13 cellular contexts compared by ENCODE assay signal in genomic region chr5:308672-309271, GRCh38. TPM values are rescaled to one million over a fixed set of nuclear protein-coding genes. Genes with fewer than 3 reads are reported as not detected.
DNase-seq lines count a peak whose midpoint lies in the region; ATAC-seq and TF ChIP-seq lines count a peak whose summit lies in the region.
"Had no signal": no experiment of that assay in that cellular context is flagged by ENCODE, and none has a peak within 500 bp of the region (broad histone marks: within the 10 kb centered on the region; RNA-seq: fewer than 3 reads in every experiment).

No MANE protein-coding gene starts in this region.

- H3K9me3 Mint-ChIP-seq in endodermal cell, result no peaks in the 10 kb centered on the region
- no peaks in the 10 kb centered on the region for H3K9me3 Mint-ChIP-seq in activated T-helper 2 cell treated with anti-CD3 and anti-CD28 coated beads, Interferon-gamma antibody, Interleukin-2, Interleukin-4, amounts not matched to agents 10 μg/mL and 5 μg/mL and 100 μg/mL, durations not matched to agents 14 hours and 24 hours and 36 hours
- H3K9me3 Mint-ChIP-seq: memory B cell; T-helper 1 cell treated with Interleukin-12 subunit alpha and Interleukin-12 subunit beta and Interleukin-4 antibody, amounts not matched to agents 30 μg/mL and 1 μg/mL, for 36 hours had no signal

- H2AFZ ChIP-seq in parathyroid adenoma, result no peak overlapping the region

- H3K79me2 ChIP-seq in parathyroid adenoma, result peaks cover 8% of the 10 kb centered on the region

- H3K27ac Mint-ChIP-seq in endodermal cell, result peak overlapping the region; percentile 64
- no peak overlapping the region for H3K27ac Mint-ChIP-seq in activated T-helper 2 cell treated with anti-CD3 and anti-CD28 coated beads, Interferon-gamma antibody, Interleukin-2, Interleukin-4, amounts not matched to agents 10 μg/mL and 5 μg/mL and 100 μg/mL, durations not matched to agents 14 hours and 24 hours and 36 hours
- H3K27ac Mint-ChIP-seq: memory B cell; T-helper 1 cell treated with Interleukin-12 subunit alpha and Interleukin-12 subunit beta and Interleukin-4 antibody, amounts not matched to agents 30 μg/mL and 1 μg/mL, for 36 hours had no signal

- POLR2A ChIA-PET in GM10248 (lab: Yijun Ruan, JAX), result no interaction called here

- H3K36me3 ChIP-seq in endodermal cell (ENCODE audit: control insufficient read depth, insufficient read depth, low read length) (peaks cover 19% of the 10 kb centered on the region), parathyroid adenoma (ENCODE audit: control insufficient read depth, insufficient read depth, low read length) (no peaks in the 10 kb centered on the region), testis (ENCODE audit: low read depth, missing control alignments) (no peaks in the 10 kb centered on the region)

- TF ChIP-seq EP300 in Ishikawa (IDR thresholded peaks at IDR 0.05; ENCODE audit: borderline replicate concordance), result peak; percentile 55; the same call in 1 of the 2 replicates

- 89 to 92% methylated on average over 14 to 18 of the region's 18 CpGs for WGBS in endodermal cell (ENCODE audit: insufficient coverage in 1 of 2, insufficient read length in 1 of 2), 2 experiments
- 67 to 68% methylated on average over 18 of the region's 18 CpGs for WGBS in testis, 2 donors

- TF ChIP-seq RAD21 in Ishikawa (IDR thresholded peaks at IDR 0.05; ENCODE audit: low read depth), result peak; percentile 44; the same call in 1 of the 2 replicates

- CTCF ChIA-PET in GM10248 (lab: Yijun Ruan, JAX), result no interaction called here

- ATAC-seq in HG02588 (IDR thresholded peaks at IDR 0.05; ENCODE audit: unreplicated experiment) (no peak), HG03469 (IDR thresholded peaks at IDR 0.05; ENCODE audit: unreplicated experiment) (no peak)

- H3K9ac ChIP-seq in endodermal cell (ENCODE audit: extremely low read depth, low read length, poor library complexity, severe bottlenecking) (no peak overlapping the region), parathyroid adenoma (no peak overlapping the region)

- no peak overlapping the region for H3K4me3 Mint-ChIP-seq in endodermal cell
- no peak overlapping the region for H3K4me3 Mint-ChIP-seq in activated T-helper 2 cell treated with anti-CD3 and anti-CD28 coated beads, Interferon-gamma antibody, Interleukin-2, Interleukin-4, amounts not matched to agents 10 μg/mL and 5 μg/mL and 100 μg/mL, durations not matched to agents 14 hours and 24 hours and 36 hours (ENCODE audit: low read depth)
- H3K4me3 Mint-ChIP-seq: memory B cell; T-helper 1 cell treated with Interleukin-12 subunit alpha and Interleukin-12 subunit beta and Interleukin-4 antibody, amounts not matched to agents 30 μg/mL and 1 μg/mL, for 36 hours had no signal

- H3K9me3 ChIP-seq in endodermal cell (ENCODE audit: control insufficient read depth, low read length) (no peaks in the 10 kb centered on the region), parathyroid adenoma (ENCODE audit: control insufficient read depth, low read length) (no peaks in the 10 kb centered on the region), testis (no peaks in the 10 kb centered on the region)

- H3K4me2 ChIP-seq in parathyroid adenoma (ENCODE audit: low read length), result peak overlapping the region; percentile 28

- H3K27ac ChIP-seq in endodermal cell (ENCODE audit: low read depth, low read length) (no peak overlapping the region), parathyroid adenoma (no peak overlapping the region), testis (no peak overlapping the region)
- H3K27ac ChIP-seq: HL-60 had no signal

- DNase-seq in GM10248 (ENCODE audit: extremely low spot score) (peak; percentile 26), endodermal cell (no peak), testis (no peak)
- no peak for DNase-seq in activated T-helper 2 cell treated with anti-CD3 and anti-CD28 coated beads, Interferon-gamma antibody, Interleukin-2, Interleukin-4, amounts not matched to agents 10 μg/mL and 5 μg/mL and 100 μg/mL, durations not matched to agents 14 hours and 24 hours and 36 hours (ENCODE audit: low spot score)
- DNase-seq: NCI-H2107, substantia nigra had no signal

- H3K4me1 ChIP-seq in endodermal cell (ENCODE audit: control insufficient read depth, insufficient read depth, low read length), result no peaks in the 10 kb centered on the region
- peaks cover 11% of the 10 kb centered on the region for H3K4me1 ChIP-seq in parathyroid adenoma
- peaks cover 8% of the 10 kb centered on the region for H3K4me1 ChIP-seq in testis

- no peaks in the 10 kb centered on the region for H3K4me1 Mint-ChIP-seq in endodermal cell
- H3K4me1 Mint-ChIP-seq in activated T-helper 2 cell treated with anti-CD3 and anti-CD28 coated beads, Interferon-gamma antibody, Interleukin-2, Interleukin-4, amounts not matched to agents 10 μg/mL and 5 μg/mL and 100 μg/mL, durations not matched to agents 14 hours and 24 hours and 36 hours (ENCODE audit: low read depth), result no peaks in the 10 kb centered on the region
- H3K4me1 Mint-ChIP-seq: memory B cell had no signal

- TF ChIP-seq POLR2A in testis (IDR thresholded peaks at IDR 0.05), result no peak

- intact Hi-C loops in testis (cut with DNase I; ENCODE audit: low total_unique reads), result no loop called here
- intact Hi-C loops in activated T-helper 2 cell treated with anti-CD3 and anti-CD28 coated beads, Interferon-gamma antibody, Interleukin-2, Interleukin-4, amounts not matched to agents 10 μg/mL and 5 μg/mL and 100 μg/mL, durations not matched to agents 14 hours and 24 hours and 36 hours (cut with micrococcal nuclease), result no loop called here

- H3K4me3 ChIP-seq in endodermal cell (ENCODE audit: low read length) (no peak overlapping the region), parathyroid adenoma (ENCODE audit: low read depth, low read length) (no peak overlapping the region), testis (no peak overlapping the region)

- H3K27me3 ChIP-seq in endodermal cell (ENCODE audit: control insufficient read depth, insufficient read depth, low read length, poor library complexity, severe bottlenecking) (no peaks in the 10 kb centered on the region), parathyroid adenoma (ENCODE audit: control insufficient read depth, insufficient read depth, low read length) (no peaks in the 10 kb centered on the region), testis (no peaks in the 10 kb centered on the region)

- TF ChIP-seq CTCF in GM10248 (IDR thresholded peaks at IDR 0.05; ENCODE audit: control extremely low read depth, extremely low read depth, low read depth, missing control alignments) (no peak), endodermal cell (conservative IDR thresholded peaks at IDR 0.05) (peak; percentile 65), parathyroid adenoma (IDR thresholded peaks at IDR 0.05) (peak; percentile 41), testis (IDR thresholded peaks at IDR 0.05) (peak in 1 of 3 experiments; percentile 16)

- no peaks in the 10 kb centered on the region for H3K27me3 Mint-ChIP-seq in endodermal cell (ENCODE audit: insufficient read depth)
- no peaks in the 10 kb centered on the region for H3K27me3 Mint-ChIP-seq in activated T-helper 2 cell treated with anti-CD3 and anti-CD28 coated beads, Interferon-gamma antibody, Interleukin-2, Interleukin-4, amounts not matched to agents 10 μg/mL and 5 μg/mL and 100 μg/mL, durations not matched to agents 14 hours and 24 hours and 36 hours (ENCODE audit: low read depth)
- H3K27me3 Mint-ChIP-seq: memory B cell had no signal

- peaks cover 44% of the 10 kb centered on the region for H3K36me3 Mint-ChIP-seq in endodermal cell (ENCODE audit: low read depth)
- peaks cover 21% of the 10 kb centered on the region for H3K36me3 Mint-ChIP-seq in activated T-helper 2 cell treated with anti-CD3 and anti-CD28 coated beads, Interferon-gamma antibody, Interleukin-2, Interleukin-4, amounts not matched to agents 10 μg/mL and 5 μg/mL and 100 μg/mL, durations not matched to agents 14 hours and 24 hours and 36 hours (ENCODE audit: low read depth)

TF ChIP-seq in Ishikawa, 13 proteins besides CTCF, POLR2A, EP300 and RAD21 (continues in another document):
- TF ChIP-seq EGR1 (IDR thresholded peaks at IDR 0.05) (no peak), MAX (IDR thresholded peaks at IDR 0.05) (peak; percentile 96), TCF12 (IDR thresholded peaks at IDR 0.05; ENCODE audit: low read depth) (peak; percentile 76), USF1 (IDR thresholded peaks at IDR 0.05) (peak; percentile 72), ZBTB7A (IDR thresholded peaks at IDR 0.05; ENCODE audit: low read depth) (0 out of 2 replicates have a peak, but pooled peaks have one; percentile 79), TEAD4 (IDR thresholded peaks at IDR 0.05) (peak; percentile 96), FOXM1 (IDR thresholded peaks at IDR 0.05; ENCODE audit: borderline replicate concordance, low read depth) (0 out of 2 replicates have a peak, but pooled peaks have one; percentile 25), CREB1 (IDR thresholded peaks at IDR 0.05; ENCODE audit: low read depth) (no peak)

RNA-seq across cellular contexts. Expression of gene AHRR, which starts 12.7 kb away (rescaled TPM):
- total RNA-seq in endodermal cell, result 1 to 10 TPM; 1.4 to 2.0 TPM
- polyA plus RNA-seq in endodermal cell (2013, experiment 1 of 2), result 1.3 TPM
- 1.2 TPM for polyA plus RNA-seq in endodermal cell (2013, experiment 2 of 2)
- total RNA-seq in testis, result 10 to 100 TPM; 36.9 to 43.4 TPM
- polyA plus RNA-seq in testis (ENCODE audit: insufficient read depth, low read depth, low replicate concordance), result 68.5 TPM
- total RNA-seq in activated T-helper 2 cell treated with anti-CD3 and anti-CD28 coated beads, Interferon-gamma antibody, Interleukin-2, Interleukin-4, amounts not matched to agents 10 μg/mL and 5 μg/mL and 100 μg/mL, durations not matched to agents 14 hours and 24 hours and 36 hours, result 33.3 and 34.9 TPM in 2 replicates

RNA-seq across cellular contexts. Expression of gene PDCD6, which starts 37.3 kb away (rescaled TPM):
- 10 to 100 TPM; 69.2 to 80.9 TPM for total RNA-seq in endodermal cell
- polyA plus RNA-seq in endodermal cell (2013, experiment 1 of 2), result 76.5 TPM
- 72.9 TPM for polyA plus RNA-seq in endodermal cell (2013, experiment 2 of 2)
- total RNA-seq in testis, result 100 to 1,000 TPM; 100 to 123 TPM
- polyA plus RNA-seq in testis (ENCODE audit: insufficient read depth, low read depth, low replicate concordance), result 102 TPM
- 109 TPM in 2 replicates for total RNA-seq in activated T-helper 2 cell treated with anti-CD3 and anti-CD28 coated beads, Interferon-gamma antibody, Interleukin-2, Interleukin-4, amounts not matched to agents 10 μg/mL and 5 μg/mL and 100 μg/mL, durations not matched to agents 14 hours and 24 hours and 36 hours

Comparison
In these comparisons a context has a peak if more than half of its experiments do, and no peak if none do; other contexts are left out.
1. RNA of gene AHRR, which starts 12.7 kb away (total RNA-seq): 36.9 to 43.4 TPM in testis and 33.3 to 34.9 TPM in activated T-helper 2 cell treated with anti-CD3 and anti-CD28 coated beads, Interferon-gamma antibody, Interleukin-2, Interleukin-4, amounts not matched to agents 10 μg/mL and 5 μg/mL and 100 μg/mL, durations not matched to agents 14 hours and 24 hours and 36 hours; 1.4 to 2.0 TPM in endodermal cell; every median in the first group is over 10 times any median in the second.